In the genomic region with DNA sequence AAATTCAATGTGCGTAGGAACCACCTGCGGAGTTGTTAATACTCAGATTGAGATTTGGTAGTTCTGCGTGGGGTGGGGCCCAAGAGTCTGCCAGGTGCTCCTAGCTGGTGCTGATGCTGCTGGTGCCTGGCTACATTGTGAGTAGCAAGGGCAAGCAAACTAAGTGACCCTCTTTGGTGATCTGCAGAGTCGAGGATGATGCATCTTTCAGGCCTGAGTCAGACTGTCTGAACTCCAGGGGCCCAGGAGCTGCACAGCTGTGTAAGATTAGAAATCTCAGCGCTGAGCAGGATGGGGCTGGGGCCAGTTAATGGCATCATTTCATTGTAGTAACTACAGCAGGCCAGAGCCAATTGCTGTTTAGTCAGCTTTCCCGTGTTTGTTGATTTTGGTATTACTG, we compare ENCODE assay signal across 17 cellular contexts.
"Had no signal": no experiment of that assay in that cellular context is flagged by ENCODE, and none has a peak within 500 bp of the region (broad histone marks: within the 10 kb centered on the region; RNA-seq: fewer than 3 reads in every experiment).

No MANE protein-coding gene starts in this region.

- H3K27me3 Mint-ChIP-seq: activated CD4-positive, alpha-beta memory T cell treated with anti-CD3 and anti-CD28 coated beads, Interleukin-2, amount 10 ng/mL, durations not matched to agents 7 days and 5 days; activated CD4-positive, alpha-beta T cell treated with anti-CD3 and anti-CD28 coated beads for 36 hours; activated naive CD8-positive, alpha-beta T cell had no signal

- ATAC-seq: activated CD4-positive, alpha-beta T cell treated with anti-CD3 and anti-CD28 coated beads for 36 hours; esophagus mucosa; natural killer cell; right lobe of liver; stimulated activated naive CD8-positive, alpha-beta T cell treated with anti-CD3 and anti-CD28 coated beads, Interleukin-15, Interleukin-2, amounts not matched to agents 100 U/mL and 50 U/mL, for 24 hours had no signal

- H3K27ac Mint-ChIP-seq: activated CD4-positive, alpha-beta memory T cell treated with anti-CD3 and anti-CD28 coated beads, Interleukin-2, amount 10 ng/mL, durations not matched to agents 7 days and 5 days; activated CD4-positive, alpha-beta T cell treated with anti-CD3 and anti-CD28 coated beads for 36 hours; activated naive CD8-positive, alpha-beta T cell; natural killer cell had no signal

- H3K4me3 ChIP-seq: right lobe of liver had no signal

- H3K9me3 ChIP-seq: right lobe of liver had no signal

- H3K27ac ChIP-seq: right lobe of liver, VCaP had no signal

- DNase-seq: activated CD4-positive, alpha-beta memory T cell treated with anti-CD3 and anti-CD28 coated beads, Interleukin-2, amount 10 ng/mL, durations not matched to agents 7 days and 5 days; activated CD4-positive, alpha-beta T cell treated with anti-CD3 and anti-CD28 coated beads for 36 hours; activated gamma-delta T cell; activated T-cell treated with anti-CD3 and anti-CD28 coated beads, Interleukin-2, amount 50 U/mL, for 48 hours; amygdala; hypothalamus; kidney glomerular epithelial cell; mammary epithelial cell; natural killer cell; nucleus accumbens; right lobe of liver; stimulated activated CD4-positive, alpha-beta T cell treated with anti-CD3 and anti-CD28 coated beads, Interleukin-12 subunit alpha, Interleukin-12 subunit beta, amount 100 ng/mL, for 4 hours; stimulated activated naive CD8-positive, alpha-beta T cell treated with anti-CD3 and anti-CD28 coated beads, Interleukin-15, Interleukin-2, amounts not matched to agents 100 U/mL and 50 U/mL, for 24 hours; T-helper 9 cell had no signal

- H3K4me1 Mint-ChIP-seq: activated CD4-positive, alpha-beta memory T cell treated with anti-CD3 and anti-CD28 coated beads, Interleukin-2, amount 10 ng/mL, durations not matched to agents 7 days and 5 days; activated CD4-positive, alpha-beta T cell treated with anti-CD3 and anti-CD28 coated beads for 36 hours; natural killer cell had no signal

- H3K36me3 Mint-ChIP-seq: activated naive CD8-positive, alpha-beta T cell; natural killer cell had no signal

- H3K4me3 Mint-ChIP-seq: activated CD4-positive, alpha-beta memory T cell treated with anti-CD3 and anti-CD28 coated beads, Interleukin-2, amount 10 ng/mL, durations not matched to agents 7 days and 5 days; activated CD4-positive, alpha-beta T cell treated with anti-CD3 and anti-CD28 coated beads for 36 hours; activated naive CD8-positive, alpha-beta T cell; natural killer cell had no signal

- H3K36me3 ChIP-seq: right lobe of liver had no signal

- H3K27me3 ChIP-seq: right lobe of liver had no signal

- H3K4me1 ChIP-seq: right lobe of liver had no signal
